In the genomic region with DNA sequence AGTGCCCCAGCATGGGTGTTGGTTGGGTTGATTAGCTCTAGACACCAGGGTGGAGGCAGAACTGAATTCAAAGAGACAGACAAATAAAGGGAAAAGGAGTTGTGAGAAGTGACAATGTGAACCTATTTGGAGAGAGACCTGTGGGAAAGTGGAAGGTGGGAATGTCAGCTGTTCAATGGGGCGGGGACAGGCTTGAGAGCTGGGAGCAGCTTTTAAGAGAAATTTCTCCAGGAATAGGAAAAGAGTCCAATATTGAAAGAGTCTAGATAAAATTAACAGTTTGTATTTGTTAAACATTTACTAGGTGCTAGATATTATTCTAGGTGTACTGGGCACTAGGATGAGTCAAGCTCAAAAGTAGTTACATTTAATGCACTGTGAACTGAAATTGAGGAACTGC, we compare ENCODE assay signal across 11 cellular contexts.
"Had no signal": no experiment of that assay in that cellular context is flagged by ENCODE, and none has a peak within 500 bp of the region (broad histone marks: within the 10 kb centered on the region; RNA-seq: fewer than 3 reads in every experiment).

No MANE protein-coding gene starts in this region.

- H3K27me3 Mint-ChIP-seq: IgD-negative memory B cell had no signal

- DNase-seq: H9, HCEC 1CT, HFFc6, KBM-7 had no signal

- H3K27ac Mint-ChIP-seq: GM23338, H9, HFFc6, IgD-negative memory B cell had no signal

- H3K36me3 Mint-ChIP-seq: IgD-negative memory B cell had no signal

- ATAC-seq: GM23338, HepG2 had no signal

- H3K4me1 Mint-ChIP-seq: IgD-negative memory B cell had no signal

- H3K27ac ChIP-seq: HL-60, KMS-11 had no signal

- H3K4me3 Mint-ChIP-seq: GM23338, H9, HFFc6, IgD-negative memory B cell had no signal

- FAIRE-seq: H1, H54, HepG2 had no signal

- H3K9me3 Mint-ChIP-seq: GM23338, H9, HFFc6, IgD-negative memory B cell had no signal

- H3K4me3 ChIP-seq: GM23338 had no signal
